Comparison of ENCODE assay signal across 9 cellular contexts in genomic region chr21:37368536-37369279, GRCh38. TPM values are rescaled to one million over a fixed set of nuclear protein-coding genes. Genes with fewer than 3 reads are reported as not detected.
DNase-seq lines count a peak whose midpoint lies in the region; ATAC-seq, FAIRE-seq and TF ChIP-seq lines count a peak whose summit lies in the region.
"Had no signal": no experiment of that assay in that cellular context is flagged by ENCODE, and none has a peak within 500 bp of the region (broad histone marks: within the 10 kb centered on the region; RNA-seq: fewer than 3 reads in every experiment).

No MANE protein-coding gene starts in this region.

- peak overlapping the region; percentile 44; the same call in 1 of the 2 replicates for H2BK5ac ChIP-seq in H1 (ENCODE audit: low read depth, low read length)

- H2BK120ac ChIP-seq in H1 (replicated peaks; ENCODE audit: low read depth, low read length) = no peak overlapping the region

- H3K18ac ChIP-seq in H1 (ENCODE audit: extremely low read depth, low read length) = peak overlapping the region; percentile 79; the same call in 1 of the 2 replicates

- H3K79me1 ChIP-seq in H1 (ENCODE audit: low read depth, low read length) = no peaks in the 10 kb centered on the region

- H3K4ac ChIP-seq in H1 (replicated peaks; ENCODE audit: insufficient read length, low read depth, low read length) = no peak overlapping the region

- H3K27ac ChIP-seq in Panc1 (ENCODE audit: low read length) (peak overlapping the region; percentile 93), H1 (ENCODE audit: low read depth, low read length) (peak overlapping the region; percentile 62; the same call in 1 of the 2 replicates), neutrophil (peak overlapping the region; percentile 99)

- no TSS peak for BruUV-seq in Panc1 (replicated peaks; lab: Mats Ljungman, UMichigan)

- ATAC-seq in Panc1 (no peak), HG03095 (IDR thresholded peaks at IDR 0.05; ENCODE audit: unreplicated experiment) (no peak), GM18873 (IDR thresholded peaks at IDR 0.05; ENCODE audit: low FRiP score, unreplicated experiment) (no peak)

- POLR2A ChIA-PET in Panc1 (lab: Charles Lee) = no interaction called here
- POLR2A ChIA-PET in H1 (lab: Charles Lee; ENCODE audit: partially characterized antibody) = interaction anchor here (0.7 to 4.7 kb wide), 15 partner anchors 8 to 344 kb away, joined by 3 to 21 read pairs (median 3); partner anchors contain the start of gene VPS26C

- H4K5ac ChIP-seq in H1 (ENCODE audit: insufficient read length, low read depth, low read length) = no peak overlapping the region

- DNase-seq in DMS 273 (lab: John Stamatoyannopoulos, UW; ENCODE audit: unreplicated experiment) = peak; percentile 58
- DNase-seq in DMS 273 treated with DMSO at 0.1 percent for 48 hours (lab: John Stamatoyannopoulos, UW) = no peak
- DNase-seq in Panc1 (ENCODE audit: low read depth, low spot score) = no peak
- DNase-seq in H1 (ENCODE audit: low read depth in 1 of 2, low spot score in 2 of 2) = no peak
- DNase-seq in G401 (ENCODE audit: low spot score) = no peak

- CTCF ChIA-PET in Panc1 (lab: Charles Lee) (no interaction called here), H1 (lab: Charles Lee; ENCODE audit: partially characterized antibody) (interaction anchor here (1.4 kb wide), 1 partner anchor 94 kb away, joined by 4 read pairs; no protein-coding TSS in a partner anchor)

- no peaks in the 10 kb centered on the region; the same call in 1 of the 2 replicates for H3K36me3 ChIP-seq in Panc1 (ENCODE audit: control insufficient read depth, insufficient read depth, low read length)
- H3K36me3 ChIP-seq in H1 (ENCODE audit: control insufficient read depth in 2 of 4, insufficient read depth in 4 of 4, low read length in 3 of 4) = no peaks in the 10 kb centered on the region
- no peaks in the 10 kb centered on the region for H3K36me3 ChIP-seq in neutrophil

- TF ChIP-seq POLR2A in H1 (IDR thresholded peaks at IDR 0.05; ENCODE audit: control extremely low read depth in 1 of 2, low read depth in 2 of 2, low read length in 2 of 2) = no peak; a peak in 1 of 3 replicates

- peak overlapping the region; percentile 85 to 100 (median 98) for H3K9ac ChIP-seq in H1 (replicated peaks in 1 of 4; ENCODE audit: extremely low read depth in 1 of 4, low read depth in 3 of 4, low read length in 3 of 4)

- H3K4me1 ChIP-seq in Panc1 (ENCODE audit: control insufficient read depth, insufficient read depth, low read length) (peaks cover 42% of the 10 kb centered on the region), H1 (replicated peaks in 1 of 4; ENCODE audit: control insufficient read depth in 3 of 4, insufficient read depth in 4 of 4, low read length in 3 of 4) (peaks cover 0 to 6% (median 1%) of the 10 kb centered on the region in 4 experiments; a peak in 3 of 7 replicates), neutrophil (ENCODE audit: control insufficient read depth in 1 of 2, insufficient read depth in 1 of 2, low read depth in 1 of 2, low read length in 1 of 2) (peaks cover 66 to 67% of the 10 kb centered on the region in 2 experiments)

- FAIRE-seq in H1 (lab: Jason Lieb, UNC) = no peak
- FAIRE-seq: A204.1 had no signal

- TF ChIP-seq EP300 in H1 (IDR thresholded peaks at IDR 0.05; ENCODE audit: borderline replicate concordance in 1 of 2, low read depth in 2 of 2, low read length in 2 of 2) = no peak

- no peak for TF ChIP-seq RAD21 in H1 (IDR thresholded peaks at IDR 0.05 in 1 of 2, conservative IDR thresholded peaks at IDR 0.05 in 1 of 2; ENCODE audit: low read depth in 2 of 2, low read length in 2 of 2)

- H2BK20ac ChIP-seq in H1 (ENCODE audit: low read length) = no peak overlapping the region

- no peak overlapping the region for H3K23ac ChIP-seq in H1 (ENCODE audit: insufficient read length)

- no peak overlapping the region for H2BK15ac ChIP-seq in H1 (ENCODE audit: low read length)

- peaks cover 9% of the 10 kb centered on the region; the same call in 1 of the 2 replicates for H3K23me2 ChIP-seq in H1 (ENCODE audit: low read depth, low read length)

- H3K4me3 ChIP-seq in Panc1 (ENCODE audit: low read depth in 2 of 2, low read length in 2 of 2) = peak overlapping the region; percentile 73 to 78
- H3K4me3 ChIP-seq in H1 (ENCODE audit: extremely low read depth in 1 of 4, insufficient read depth in 2 of 4, low read depth in 3 of 4, low read length in 4 of 4) = peak overlapping the region; percentile 77 to 93 (median 84)
- H3K4me3 ChIP-seq in neutrophil (ENCODE audit: low read depth in 1 of 2, low read length in 1 of 2) = peak overlapping the region; percentile 73 to 79

- H2BK12ac ChIP-seq in H1 (ENCODE audit: low read depth, low read length) = peak overlapping the region; percentile 73; the same call in 1 of the 2 replicates

- TF ChIP-seq CTCF in Panc1 (IDR thresholded peaks at IDR 0.05) (no peak), H1 (IDR thresholded peaks at IDR 0.05; ENCODE audit: control extremely low read depth in 1 of 3, insufficient read depth in 1 of 3, low read depth in 1 of 3, low read length in 3 of 3) (no peak), neutrophil (IDR thresholded peaks at IDR 0.05) (no peak)

- H3K56ac ChIP-seq in H1 (replicated peaks; ENCODE audit: insufficient read length, low read depth, low read length) = no peak overlapping the region

- in situ Hi-C loops in Panc1 (cut with HindIII; ENCODE audit: low pct_unique_long_range_greater_than_20kb, low sequenced_read_pairs) = no loop called here
- in situ Hi-C loops in G401 (cut with HindIII; ENCODE audit: low sequenced_read_pairs) = no loop called here

- H3K27me3 ChIP-seq in Panc1 (ENCODE audit: control insufficient read depth, insufficient read depth, low read length) (no peaks in the 10 kb centered on the region), H1 (replicated peaks in 1 of 4; ENCODE audit: control insufficient read depth in 3 of 4, extremely low read depth in 1 of 4, insufficient read depth in 3 of 4, low read length in 3 of 4) (no peaks in the 10 kb centered on the region), neutrophil (no peaks in the 10 kb centered on the region)

- no peak overlapping the region for H2AK5ac ChIP-seq in H1 (ENCODE audit: low read depth, low read length)

- 22% methylated on average over 9 of the region's 9 CpGs; no CpG with 5 or more reads in 1 of the 2 experiments for WGBS in H1 (ENCODE audit: extremely low coverage in 1 of 2, insufficient coverage in 1 of 2, insufficient read length in 1 of 2, insufficient replicate concordance in 2 of 2, low coverage in 1 of 2, low lambda C conversion rate in 2 of 2, missing lambda C conversion rate in 1 of 2), 2 experiments

- peak overlapping the region; percentile 89 to 93 for H3K4me2 ChIP-seq in H1 (ENCODE audit: insufficient read depth in 1 of 2, low read depth in 2 of 2, low read length in 2 of 2)

- peaks cover 20 to 22% of the 10 kb centered on the region in 2 experiments for H4K20me1 ChIP-seq in H1 (replicated peaks in 1 of 2; ENCODE audit: control insufficient read depth in 1 of 2, insufficient read depth in 2 of 2, low read length in 2 of 2)

- no peak overlapping the region for H2AFZ ChIP-seq in H1 (ENCODE audit: low read length)

- H3K14ac ChIP-seq in H1 (ENCODE audit: insufficient read length) = no peak overlapping the region

- H3K9me3 ChIP-seq in Panc1 (ENCODE audit: control insufficient read depth, insufficient read depth, low read depth, low read length) (no peaks in the 10 kb centered on the region), H1 (ENCODE audit: insufficient read depth in 2 of 2, low read depth in 1 of 2, low read length in 1 of 2) (no peaks in the 10 kb centered on the region), neutrophil (no peaks in the 10 kb centered on the region)

- no peak overlapping the region for H4K8ac ChIP-seq in H1 (ENCODE audit: extremely low read depth, insufficient read depth, low read length)

- H4K91ac ChIP-seq in H1 (replicated peaks; ENCODE audit: insufficient read length, low read length) = peak overlapping the region; percentile 25

- H3K79me2 ChIP-seq in H1 (ENCODE audit: control insufficient read depth in 1 of 2, insufficient read depth in 2 of 2, low read length in 2 of 2) = peaks cover 54 to 61% of the 10 kb centered on the region in 2 experiments

- intact Hi-C loops in Panc1 (cut with micrococcal nuclease; ENCODE audit: unreplicated experiment) = loop anchor here (5.0 kb wide), 1 partner anchor 101 kb away; the partner anchor contains the start of gene VPS26C

TF ChIP-seq in H1, 55 proteins besides CTCF, POLR2A, EP300 and RAD21 (continues in another document):
- TF ChIP-seq HDAC2 (IDR thresholded peaks at IDR 0.05; ENCODE audit: borderline replicate concordance in 1 of 2, low read depth in 2 of 2, low read length in 2 of 2) (peak in 1 of 2 experiments; percentile 95; a peak in 2 of 4 replicates), KDM1A (IDR thresholded peaks at IDR 0.05; ENCODE audit: borderline replicate concordance, low read length) (peak; percentile 96), CHD1 (IDR thresholded peaks at IDR 0.05; ENCODE audit: low read depth, low read length) (no peak), SRF (IDR thresholded peaks at IDR 0.05; ENCODE audit: low read depth, low read length) (no peak), TAF1 (IDR thresholded peaks at IDR 0.05; ENCODE audit: low read depth, low read length) (no peak), FOSL1 (IDR thresholded peaks at IDR 0.05; ENCODE audit: insufficient read depth, low read depth, low read length) (no peak), NANOG (IDR thresholded peaks at IDR 0.05; ENCODE audit: insufficient read depth, low read depth, low read length, poor library complexity, severe bottlenecking) (no peak), TCF12 (IDR thresholded peaks at IDR 0.05; ENCODE audit: low read depth, low read length) (no peak), POLR2AphosphoS5 (IDR thresholded peaks at IDR 0.05; ENCODE audit: low read depth, low read length) (peak; percentile 43; the same call in 1 of the 2 replicates), YY1 (IDR thresholded peaks at IDR 0.05; ENCODE audit: low read depth, low read length) (no peak)

RNA-seq across cellular contexts. Expression of gene DYRK1A, which starts 2.1 kb away (rescaled TPM):
- 36.1 TPM for total RNA-seq in Panc1 (2021; ENCODE audit: unreplicated experiment)
- polyA plus RNA-seq in Panc1 (2012; ENCODE audit: insufficient read length) = 11.2 TPM
- 61.1 and 64.4 TPM in 2 replicates for total RNA-seq in H1 (2021; fragmentation: NEBNext Ultra II Directional; extraction: Animal tissue kit (Norgen Biotek cat#: 25700))
- 49.3 and 62.2 TPM in 2 replicates for polyA plus RNA-seq in H1 (2011; rRNA removed)
- 48.7 TPM for polyA plus RNA-seq in H1 (2011; cell fraction: cytosol; rRNA removed)
- polyA plus RNA-seq in H1 (2011; cell fraction: nucleus; rRNA removed) = 90.1 TPM
- polyA plus RNA-seq in H1 (2012, experiment 1 of 2) = 24.8 to 31.5 TPM (median 27.6 TPM) in 4 replicates
- polyA plus RNA-seq in H1 (2012, experiment 2 of 2) = 1.9 TPM
- 23.2 TPM for polyA plus RNA-seq in H1 (2013, experiment 1 of 2)
- polyA plus RNA-seq in H1 (2013, experiment 2 of 2) = 24.9 TPM
- polyA minus RNA-seq in H1 (2011; rRNA and poly(A)+ RNA removed) = 233 and 267 TPM in 2 replicates
- 61.2 TPM for polyA minus RNA-seq in H1 (2011; cell fraction: cytosol; rRNA and poly(A)+ RNA removed)
- 167 TPM for polyA minus RNA-seq in H1 (2011; cell fraction: nucleus; rRNA and poly(A)+ RNA removed)
- 36.5 and 51.4 TPM in 2 replicates for total RNA-seq in G401 (2014; rRNA removed; shearing (Covaris generic))
